In the genomic region with DNA sequence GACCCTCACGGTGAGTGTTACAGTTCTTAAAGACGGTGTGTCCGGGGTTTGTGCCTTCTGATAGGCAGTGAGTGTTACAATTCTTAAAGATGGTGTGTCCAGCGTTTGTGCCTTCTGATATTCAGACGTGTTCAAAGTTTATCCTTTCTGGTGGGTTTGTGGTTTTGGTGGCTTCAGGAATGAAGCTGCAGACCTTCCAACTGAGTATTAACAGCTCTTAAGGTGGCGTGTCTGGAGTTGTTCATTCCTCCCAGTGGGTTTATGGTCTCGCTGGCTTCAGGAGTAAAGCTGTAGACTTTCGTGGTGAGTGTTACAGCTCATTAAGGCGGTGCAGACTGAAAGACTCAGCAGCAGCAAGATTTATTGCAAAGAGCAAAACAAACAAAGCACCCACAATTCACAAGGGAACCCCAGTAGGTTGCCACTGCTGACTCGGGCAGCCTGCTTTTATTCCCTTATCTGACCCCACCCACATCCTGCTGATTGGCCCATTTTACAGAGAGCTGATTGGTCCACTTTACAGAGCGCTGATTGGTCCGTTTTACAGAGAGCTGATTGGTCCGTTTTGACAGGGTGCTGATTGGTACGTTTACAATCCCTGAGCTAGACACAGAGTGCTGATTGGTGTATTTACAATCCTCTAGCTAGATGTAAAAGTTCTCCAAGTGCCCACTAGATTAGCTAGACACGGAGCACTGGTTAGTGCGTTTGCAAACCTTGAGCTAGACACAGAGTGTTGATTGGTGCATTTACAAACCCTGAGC, we compare ENCODE assay signal across 9 cellular contexts. TPM values are rescaled to one million over a fixed set of nuclear protein-coding genes. Genes with fewer than 3 reads are reported as not detected.
DNase-seq lines count a peak whose midpoint lies in the region; ATAC-seq and TF ChIP-seq lines count a peak whose summit lies in the region.
"Not testable (repeated sequence)": the region's sequence is repeated elsewhere in the genome, so short reads cannot be mapped to it uniquely, and the experiment has no call there.
"Had no signal": no experiment of that assay in that cellular context is flagged by ENCODE, and none has a peak within 500 bp of the region (broad histone marks: within the 10 kb centered on the region; RNA-seq: fewer than 3 reads in every experiment).

No MANE protein-coding gene starts in this region.

- DNase-seq in MV-4-11 (lab: John Stamatoyannopoulos, UW) (peak; percentile 14), islet precursor cell (peak; percentile 53)
- DNase-seq in activated CD4-positive, alpha-beta T cell treated with anti-CD3 and anti-CD28 coated beads for 48 hours = peak; percentile 18
- DNase-seq in activated T-cell treated with anti-CD3 and anti-CD28 coated beads, Interleukin-2, amount 50 U/mL, for 48 hours = peak; percentile 33 to 39
- not testable (repeated sequence) for DNase-seq in mammary epithelial cell; neural progenitor cell (ENCODE audit: low spot score); stimulated activated effector memory CD8-positive, alpha-beta T cell treated with anti-CD3 and anti-CD28 coated beads, Interleukin-12 subunit alpha, Interleukin-12 subunit beta, amount 100 ng/mL, for 72 hours (ENCODE audit: low spot score in 2 of 2)

- not testable (repeated sequence) for H3K36me3 Mint-ChIP-seq in neural progenitor cell; stimulated activated effector memory CD8-positive, alpha-beta T cell treated with anti-CD3 and anti-CD28 coated beads, Interleukin-12 subunit alpha, Interleukin-12 subunit beta, amount 100 ng/mL, for 72 hours

- H3K27ac Mint-ChIP-seq in neural progenitor cell = peak overlapping the region; percentile 8
- H3K27ac Mint-ChIP-seq in stimulated activated effector memory CD8-positive, alpha-beta T cell treated with anti-CD3 and anti-CD28 coated beads, Interleukin-12 subunit alpha, Interleukin-12 subunit beta, amount 100 ng/mL, for 72 hours = not testable (repeated sequence)

- peak overlapping the region in 7 of 11 experiments; percentile 0 to 62 (median 37); a peak in 11 of 22 replicates for H3K4me2 ChIP-seq in BLaER1 treated with 17β-estradiol and CSF1 and Interleukin-3, amounts not matched to agents 10 nM and 100 nM
- not testable (repeated sequence) for H3K4me2 ChIP-seq in mammary epithelial cell (ENCODE audit: insufficient read depth, low read depth, low read length); neural progenitor cell

- H3K9ac ChIP-seq in BLaER1 treated with 17β-estradiol and CSF1 and Interleukin-3, amounts not matched to agents 10 nM and 100 nM; mammary epithelial cell (ENCODE audit: insufficient read depth, low read length); neural progenitor cell: not testable (repeated sequence)

- H3K4me3 Mint-ChIP-seq in neural progenitor cell; stimulated activated effector memory CD8-positive, alpha-beta T cell treated with anti-CD3 and anti-CD28 coated beads, Interleukin-12 subunit alpha, Interleukin-12 subunit beta, amount 100 ng/mL, for 72 hours: not testable (repeated sequence)

- ATAC-seq in stimulated activated effector memory CD8-positive, alpha-beta T cell treated with anti-CD3 and anti-CD28 coated beads, Interleukin-12 subunit alpha, Interleukin-12 subunit beta, amount 100 ng/mL, for 72 hours = peak; percentile 44

- intact Hi-C loops in mammary epithelial cell (cut with micrococcal nuclease) = loop anchor here (1.0 kb wide), 5 partner anchors 29 to 91 kb away; a partner anchor contains a TSS

- H3K27me3 ChIP-seq in BLaER1 treated with 17β-estradiol and CSF1 and Interleukin-3, amounts not matched to agents 10 nM and 100 nM; mammary epithelial cell (ENCODE audit: insufficient read depth, low read length); neural progenitor cell: not testable (repeated sequence)

- H3K4me3 ChIP-seq in BLaER1 treated with 17β-estradiol and CSF1 and Interleukin-3, amounts not matched to agents 10 nM and 100 nM; mammary epithelial cell (replicated peaks in 1 of 3; ENCODE audit: insufficient read depth in 1 of 3, low read depth in 2 of 3, low read length in 3 of 3); neural progenitor cell: not testable (repeated sequence)

- 90% methylated on average over 15 of the region's 16 CpGs for WGBS in mammary epithelial cell (ENCODE audit: low coverage, missing lambda C conversion rate)

- dilution Hi-C loops in mammary epithelial cell (cut with HindIII; ENCODE audit: low sequenced_read_pairs) = not testable (repeated sequence)

- H3F3A ChIP-seq in neural progenitor cell (ENCODE audit: low read depth) = not testable (repeated sequence)

- not testable (repeated sequence) for H3K9me3 Mint-ChIP-seq in neural progenitor cell; stimulated activated effector memory CD8-positive, alpha-beta T cell treated with anti-CD3 and anti-CD28 coated beads, Interleukin-12 subunit alpha, Interleukin-12 subunit beta, amount 100 ng/mL, for 72 hours

- TSS peak; percentile 94 for BruUV-seq in mammary epithelial cell (replicated peaks; lab: Mats Ljungman, UMichigan)

- H3K9me3 ChIP-seq in BLaER1 treated with 17β-estradiol and CSF1 and Interleukin-3, amounts not matched to agents 10 nM and 100 nM (replicated peaks in 1 of 11) = peaks cover 11 to 29% (median 19%) of the 10 kb centered on the region in 11 experiments
- not testable (repeated sequence) for H3K9me3 ChIP-seq in mammary epithelial cell (replicated peaks; ENCODE audit: insufficient read depth, low read length); neural progenitor cell (ENCODE audit: low read depth)

- not testable (repeated sequence) for H3K27me3 Mint-ChIP-seq in neural progenitor cell (ENCODE audit: insufficient read depth, low read depth)

- H3K4me1 Mint-ChIP-seq in neural progenitor cell = peaks cover 27% of the 10 kb centered on the region
- H3K4me1 Mint-ChIP-seq in stimulated activated effector memory CD8-positive, alpha-beta T cell treated with anti-CD3 and anti-CD28 coated beads, Interleukin-12 subunit alpha, Interleukin-12 subunit beta, amount 100 ng/mL, for 72 hours = not testable (repeated sequence)

- peak overlapping the region; percentile 17 for H2AFZ ChIP-seq in mammary epithelial cell (ENCODE audit: low read depth, low read length)
- H2AFZ ChIP-seq in neural progenitor cell (replicated peaks) = not testable (repeated sequence)

- H4K20me1 ChIP-seq in BLaER1 treated with 17β-estradiol and CSF1 and Interleukin-3, amounts not matched to agents 10 nM and 100 nM; mammary epithelial cell (ENCODE audit: insufficient read depth, low read length); neural progenitor cell (ENCODE audit: low read depth): not testable (repeated sequence)

- CTCF ChIA-PET in mammary epithelial cell (lab: Charles Lee; ENCODE audit: low non-redundant PET) = not testable (repeated sequence)

- not testable (repeated sequence) for H3K36me3 ChIP-seq in BLaER1 treated with 17β-estradiol and CSF1 and Interleukin-3, amounts not matched to agents 10 nM and 100 nM; mammary epithelial cell (ENCODE audit: insufficient read depth, low read length); neural progenitor cell

- not testable (repeated sequence) for H3K27ac ChIP-seq in BLaER1 treated with 17β-estradiol and CSF1 and Interleukin-3, amounts not matched to agents 10 nM and 100 nM; mammary epithelial cell (ENCODE audit: insufficient read depth, low read depth, low read length); neural progenitor cell

- in situ Hi-C loops in mammary epithelial cell (cut with MboI; ENCODE audit: low sequenced_read_pairs in 2 of 2) = not testable (repeated sequence)

- peaks cover 0 to 12% (median 0%) of the 10 kb centered on the region in 10 experiments; a peak in 9 of 20 replicates for H3K4me1 ChIP-seq in BLaER1 treated with 17β-estradiol and CSF1 and Interleukin-3, amounts not matched to agents 10 nM and 100 nM
- H3K4me1 ChIP-seq in mammary epithelial cell (ENCODE audit: insufficient read depth, low read length) = not testable (repeated sequence)
- peaks cover 16% of the 10 kb centered on the region for H3K4me1 ChIP-seq in neural progenitor cell

- not testable (repeated sequence) for TF ChIP-seq CTCF in mammary epithelial cell (conservative IDR thresholded peaks at IDR 0.05 in 1 of 2, IDR thresholded peaks at IDR 0.05 in 1 of 2; ENCODE audit: extremely low read depth in 1 of 2, insufficient read depth in 1 of 2, low read depth in 1 of 2, low read length in 2 of 2); neural progenitor cell (IDR thresholded peaks at IDR 0.05)

- not testable (repeated sequence) for H3K79me2 ChIP-seq in mammary epithelial cell (ENCODE audit: insufficient read depth, low read length); neural progenitor cell (ENCODE audit: low read depth)

RNA-seq across cellular contexts. Expression of a gene that starts 28.5 kb away (rescaled TPM):
- total RNA-seq in mammary epithelial cell (100 to 1,000 TPM in 1 of 2 donors, 10 to 100 TPM in 1; 65.1 to 221 TPM), neural progenitor cell (ENCODE audit: low replicate concordance) (0.28 TPM in 1 of 2 replicates, not detected in the other)
- polyA plus RNA-seq in mammary epithelial cell = 48.7 TPM
- 31.0 TPM for polyA minus RNA-seq in mammary epithelial cell

RNA-seq across cellular contexts. Expression of a gene that starts 29.4 kb away (rescaled TPM):
- total RNA-seq in mammary epithelial cell (not detected), neural progenitor cell (ENCODE audit: low replicate concordance) (not detected in 2 replicates)
- not detected for polyA plus RNA-seq in mammary epithelial cell
- not detected for polyA minus RNA-seq in mammary epithelial cell
- polyA plus RNA-seq: CD14-positive monocyte had no signal

Comparison
In these comparisons a context has a peak if more than half of its experiments do, and no peak if none do; other contexts are left out.
1. RNA of a gene that starts 28.5 kb away (total RNA-seq): 65.1 to 221 TPM in mammary epithelial cell; 0.28 TPM in neural progenitor cell; every median in the first group is over 10 times any median in the second.